9 cellular contexts compared by ENCODE assay signal in genomic region chr1:221166559-221167318, GRCh38.
A peak's percentile ranks its signal among the peaks of the same experiment; 100 is the strongest.
DNase-seq lines count a peak whose midpoint lies in the region; ATAC-seq, FAIRE-seq and TF ChIP-seq lines count a peak whose summit lies in the region.
"Had no signal": no experiment of that assay in that cellular context is flagged by ENCODE, and none has a peak within 500 bp of the region (broad histone marks: within the 10 kb centered on the region; RNA-seq: fewer than 3 reads in every experiment).

No MANE protein-coding gene starts in this region.

- intact Hi-C loops in testis (cut with DNase I; ENCODE audit: low total_unique reads), result no loop called here
- intact Hi-C loops in sigmoid colon (cut with DNase I), result no loop called here
- intact Hi-C loops in kidney (cut with DNase I), result no loop called here
- intact Hi-C loops in breast epithelium (cut with DNase I; ENCODE audit: low total_unique reads), result no loop called here

- H3K36me3 ChIP-seq in testis (ENCODE audit: low read depth, missing control alignments), result no peaks in the 10 kb centered on the region
- no peaks in the 10 kb centered on the region for H3K36me3 ChIP-seq in sigmoid colon
- H3K36me3 ChIP-seq in kidney (ENCODE audit: control insufficient read depth in 1 of 2, insufficient read depth in 2 of 2, low read length in 2 of 2), result no peaks in the 10 kb centered on the region
- H3K36me3 ChIP-seq in breast epithelium, result no peaks in the 10 kb centered on the region

- no peak for FAIRE-seq in kidney (lab: Jason Lieb, UNC)

- DNase-seq in SKM-1 (lab: John Stamatoyannopoulos, UW; ENCODE audit: unreplicated experiment), result peak; percentile 96
- peak; percentile 21 for DNase-seq in testis
- DNase-seq in sigmoid colon, result no peak
- DNase-seq in kidney, result no peak
- no peak for DNase-seq in breast epithelium (ENCODE audit: low spot score in 2 of 2)
- DNase-seq in activated CD8-positive, alpha-beta T cell treated with anti-CD3 and anti-CD28 coated beads, Interleukin-2, amount 10 ng/mL, durations not matched to agents 7 days and 5 days, result no peak
- DNase-seq: NCI-H1436 treated with DMSO at 0.1 percent for 48 hours had no signal

- no peak overlapping the region for H3K27ac Mint-ChIP-seq in activated CD8-positive, alpha-beta T cell treated with anti-CD3 and anti-CD28 coated beads, Interleukin-2, amount 10 ng/mL, durations not matched to agents 7 days and 5 days

- CTCF ChIA-PET in activated CD8-positive, alpha-beta T cell treated with anti-CD3 and anti-CD28 coated beads, Interleukin-2, amount 10 ng/mL, durations not matched to agents 7 days and 5 days (lab: Charles Lee), result interaction anchor here (1.3 kb wide), 1 partner anchor 37 kb away, joined by 3 read pairs; no protein-coding TSS in a partner anchor

- TF ChIP-seq POLR2A in testis (IDR thresholded peaks at IDR 0.05) (no peak), sigmoid colon (IDR thresholded peaks at IDR 0.05) (no peak), breast epithelium (IDR thresholded peaks at IDR 0.05) (no peak)

- H3K4me1 Mint-ChIP-seq in activated CD8-positive, alpha-beta T cell treated with anti-CD3 and anti-CD28 coated beads, Interleukin-2, amount 10 ng/mL, durations not matched to agents 7 days and 5 days (ENCODE audit: low read depth), result no peaks in the 10 kb centered on the region

- H3K4me3 ChIP-seq in testis, result no peak overlapping the region
- H3K4me3 ChIP-seq in sigmoid colon, result no peak overlapping the region
- no peak overlapping the region for H3K4me3 ChIP-seq in kidney (ENCODE audit: low read length in 2 of 2)
- no peak overlapping the region for H3K4me3 ChIP-seq in breast epithelium

- 89 to 92% methylated on average over 4 of the region's 4 CpGs for WGBS in testis, 2 donors
- WGBS in sigmoid colon, 2 donors, result 56 to 83% methylated on average over 4 of the region's 4 CpGs

- no peak for TF ChIP-seq CTCF in testis (IDR thresholded peaks at IDR 0.05)
- no peak for TF ChIP-seq CTCF in sigmoid colon (IDR thresholded peaks at IDR 0.05)
- TF ChIP-seq CTCF in kidney (IDR thresholded peaks at IDR 0.05; ENCODE audit: borderline replicate concordance, extremely low read depth, insufficient read depth), result no peak
- no peak for TF ChIP-seq CTCF in breast epithelium (IDR thresholded peaks at IDR 0.05)

- H3K4me3 Mint-ChIP-seq in activated CD8-positive, alpha-beta T cell treated with anti-CD3 and anti-CD28 coated beads, Interleukin-2, amount 10 ng/mL, durations not matched to agents 7 days and 5 days, result no peak overlapping the region

- no peak overlapping the region for H3K9ac ChIP-seq in kidney (ENCODE audit: low read length in 2 of 2)

- H3K27me3 Mint-ChIP-seq in activated CD8-positive, alpha-beta T cell treated with anti-CD3 and anti-CD28 coated beads, Interleukin-2, amount 10 ng/mL, durations not matched to agents 7 days and 5 days (ENCODE audit: low read depth), result no peaks in the 10 kb centered on the region

- H3K27ac ChIP-seq in testis, result no peak overlapping the region
- peak overlapping the region in 1 of 4 donors; percentile 3 for H3K27ac ChIP-seq in sigmoid colon
- no peak overlapping the region for H3K27ac ChIP-seq in kidney (ENCODE audit: low read depth in 2 of 2, low read length in 2 of 2)
- no peak overlapping the region for H3K27ac ChIP-seq in breast epithelium

- no peak for TF ChIP-seq EP300 in sigmoid colon (IDR thresholded peaks at IDR 0.05)

- H3K36me3 Mint-ChIP-seq in activated CD8-positive, alpha-beta T cell treated with anti-CD3 and anti-CD28 coated beads, Interleukin-2, amount 10 ng/mL, durations not matched to agents 7 days and 5 days (ENCODE audit: low read depth), result no peaks in the 10 kb centered on the region

- no peaks in the 10 kb centered on the region for H3K9me3 Mint-ChIP-seq in activated CD8-positive, alpha-beta T cell treated with anti-CD3 and anti-CD28 coated beads, Interleukin-2, amount 10 ng/mL, durations not matched to agents 7 days and 5 days (ENCODE audit: insufficient read depth)

- peak; percentile 86 for ATAC-seq in GM19452 (IDR thresholded peaks at IDR 0.05; ENCODE audit: unreplicated experiment)
- ATAC-seq in HG03139 (IDR thresholded peaks at IDR 0.05; ENCODE audit: unreplicated experiment), result peak; percentile 77
- no peak for ATAC-seq in activated CD8-positive, alpha-beta T cell treated with anti-CD3 and anti-CD28 coated beads, Interleukin-2, amount 10 ng/mL, durations not matched to agents 7 days and 5 days

- POLR2A ChIA-PET in activated CD8-positive, alpha-beta T cell treated with anti-CD3 and anti-CD28 coated beads, Interleukin-2, amount 10 ng/mL, durations not matched to agents 7 days and 5 days (lab: Charles Lee), result no interaction called here

- no peaks in the 10 kb centered on the region for H3K4me1 ChIP-seq in testis
- H3K4me1 ChIP-seq in sigmoid colon, result peaks cover 0 to 17% (median 4%) of the 10 kb centered on the region in 4 donors
- H3K4me1 ChIP-seq in kidney (ENCODE audit: control insufficient read depth in 1 of 2, insufficient read depth in 1 of 2, low read depth in 1 of 2, low read length in 2 of 2), result peaks cover 0 to 2% of the 10 kb centered on the region in 2 donors
- no peaks in the 10 kb centered on the region for H3K4me1 ChIP-seq in breast epithelium

- H3K9me3 ChIP-seq in testis (no peaks in the 10 kb centered on the region), sigmoid colon (no peaks in the 10 kb centered on the region), kidney (ENCODE audit: control insufficient read depth in 1 of 2, low read length in 2 of 2) (peaks cover 0 to under 1% of the 10 kb centered on the region in 2 donors), breast epithelium (no peaks in the 10 kb centered on the region)

- H3K27me3 ChIP-seq in testis (no peaks in the 10 kb centered on the region), sigmoid colon (no peaks in the 10 kb centered on the region), breast epithelium (no peaks in the 10 kb centered on the region)

Comparison
In these comparisons a context has a peak if more than half of its experiments do, and no peak if none do; other contexts are left out.
1. DNase-seq: peak in SKM-1 (single experiment) and testis (single experiment); none in sigmoid colon (single experiment), kidney (single experiment), breast epithelium (0 of 2) and activated CD8-positive, alpha-beta T cell treated with anti-CD3 and anti-CD28 coated beads, Interleukin-2, amount 10 ng/mL, durations not matched to agents 7 days and 5 days (single experiment).